In genomic region chr6:139378882-139379341, GRCh38 we compare ENCODE assay signal across 12 cellular contexts. TPM values are rescaled to one million over a fixed set of nuclear protein-coding genes. Genes with fewer than 3 reads are reported as not detected.
DNase-seq lines count a peak whose midpoint lies in the region; ATAC-seq and TF ChIP-seq lines count a peak whose summit lies in the region.
"Had no signal": no experiment of that assay in that cellular context is flagged by ENCODE, and none has a peak within 500 bp of the region (broad histone marks: within the 10 kb centered on the region; RNA-seq: fewer than 3 reads in every experiment).

No MANE protein-coding gene starts in this region.

- peaks cover 5% of the 10 kb centered on the region for H3K36me3 Mint-ChIP-seq in activated CD4-positive, alpha-beta T cell treated with anti-CD3 and anti-CD28 coated beads for 36 hours (ENCODE audit: low read depth)
- peaks cover 5% of the 10 kb centered on the region for H3K36me3 Mint-ChIP-seq in natural killer cell treated with Interleukin-12 subunit alpha and Interleukin-12 subunit beta and Interleukin-15 and Interleukin-18, amount 100 ng/mL, for 72 hours

- peak overlapping the region; percentile 27 for H3K27ac Mint-ChIP-seq in activated CD4-positive, alpha-beta T cell treated with anti-CD3 and anti-CD28 coated beads for 36 hours
- peak overlapping the region; percentile 60 to 96 for H3K27ac Mint-ChIP-seq in natural killer cell treated with Interleukin-12 subunit alpha and Interleukin-12 subunit beta and Interleukin-15 and Interleukin-18, amount 100 ng/mL, for 72 hours

- POLR2A ChIA-PET in activated CD4-positive, alpha-beta T cell treated with anti-CD3 and anti-CD28 coated beads for 36 hours (lab: Charles Lee), result interaction anchor here (0.6 kb wide), 1 partner anchor 386 kb away, joined by 3 read pairs; no protein-coding TSS in a partner anchor

- CTCF ChIA-PET in activated CD4-positive, alpha-beta T cell treated with anti-CD3 and anti-CD28 coated beads for 36 hours (lab: Charles Lee), result interaction anchor here (0.6 to 1.9 kb wide), 4 partner anchors 14 to 435 kb away, joined by 3 to 5 read pairs (median 4); no protein-coding TSS in a partner anchor

- H3K4me1 Mint-ChIP-seq in activated CD4-positive, alpha-beta T cell treated with anti-CD3 and anti-CD28 coated beads for 36 hours, result peaks cover 17% of the 10 kb centered on the region
- peaks cover 45 to 47% of the 10 kb centered on the region in 2 donors for H3K4me1 Mint-ChIP-seq in natural killer cell treated with Interleukin-12 subunit alpha and Interleukin-12 subunit beta and Interleukin-15 and Interleukin-18, amount 100 ng/mL, for 72 hours (ENCODE audit: low read depth in 2 of 2)

- DNase-seq in activated CD4-positive, alpha-beta T cell treated with anti-CD3 and anti-CD28 coated beads for 36 hours, result peak; percentile 42
- DNase-seq in activated CD4-positive, alpha-beta T cell treated with anti-CD3 and anti-CD28 coated beads for 1 hour, result no peak
- DNase-seq in NB4 (ENCODE audit: low read depth) (peak; percentile 90), astrocyte of the spinal cord (ENCODE audit: low read depth, low spot score) (peak; percentile 29), SHP77 treated with DMSO at 0.1 percent for 48 hours (lab: John Stamatoyannopoulos, UW) (no peak)
- peak; percentile 75 for DNase-seq in natural killer cell treated with Interleukin-12 subunit alpha and Interleukin-12 subunit beta and Interleukin-15 and Interleukin-18, amount 100 ng/mL, for 72 hours (ENCODE audit: low spot score)
- DNase-seq: activated naive CD8-positive, alpha-beta T cell treated with anti-CD3 and anti-CD28 coated beads, Interleukin-2, amount 10 ng/mL, durations not matched to agents 7 days and 5 days; DMS 273 treated with DMSO at 0.1 percent for 48 hours; NCI-H2029 treated with DMSO at 0.1 percent for 48 hours had no signal

- in situ Hi-C loops in astrocyte of the spinal cord (cut with HindIII; ENCODE audit: low sequenced_read_pairs), result no loop called here

- intact Hi-C loops in activated CD4-positive, alpha-beta T cell treated with anti-CD3 and anti-CD28 coated beads for 36 hours (cut with DNase I, micrococcal nuclease), result loop anchor here (1.0 to 10.0 kb wide), 5 partner anchors 40 to 1546 kb away; no protein-coding TSS in a partner anchor

- no peak for TF ChIP-seq POLR2A in NB4 (IDR thresholded peaks at IDR 0.05; ENCODE audit: extremely low read depth, insufficient read length)

- no peaks in the 10 kb centered on the region for H3K9me3 Mint-ChIP-seq in activated CD4-positive, alpha-beta T cell treated with anti-CD3 and anti-CD28 coated beads for 36 hours (ENCODE audit: low read depth)
- H3K9me3 Mint-ChIP-seq in natural killer cell treated with Interleukin-12 subunit alpha and Interleukin-12 subunit beta and Interleukin-15 and Interleukin-18, amount 100 ng/mL, for 72 hours, result no peaks in the 10 kb centered on the region

- no peaks in the 10 kb centered on the region for H3K27me3 Mint-ChIP-seq in activated CD4-positive, alpha-beta T cell treated with anti-CD3 and anti-CD28 coated beads for 36 hours
- peaks cover 3 to 9% of the 10 kb centered on the region in 2 donors for H3K27me3 Mint-ChIP-seq in natural killer cell treated with Interleukin-12 subunit alpha and Interleukin-12 subunit beta and Interleukin-15 and Interleukin-18, amount 100 ng/mL, for 72 hours

- TF ChIP-seq CTCF in NB4 (IDR thresholded peaks at IDR 0.05; ENCODE audit: low read depth, low read length) (no peak), astrocyte of the spinal cord (IDR thresholded peaks at IDR 0.05; ENCODE audit: low read depth, low read length) (no peak)

- no peak overlapping the region for H3K4me3 ChIP-seq in NB4 (ENCODE audit: low read depth, low read length)
- no peak overlapping the region for H3K4me3 ChIP-seq in astrocyte of the spinal cord (ENCODE audit: low read depth, low read length)

- no peak for ATAC-seq in activated CD4-positive, alpha-beta T cell treated with anti-CD3 and anti-CD28 coated beads for 36 hours
- ATAC-seq in natural killer cell treated with Interleukin-12 subunit alpha and Interleukin-12 subunit beta and Interleukin-15 and Interleukin-18, amount 100 ng/mL, for 72 hours, result peak; percentile 32 to 53
- ATAC-seq in HG02763 (IDR thresholded peaks at IDR 0.05; ENCODE audit: unreplicated experiment), result no peak
- no peak for ATAC-seq in GM18498 (IDR thresholded peaks at IDR 0.05; ENCODE audit: unreplicated experiment)
- ATAC-seq: activated CD4-positive, CD25-positive, alpha-beta regulatory T cell treated with anti-CD3 and anti-CD28 coated beads, Interleukin-2, amount 50 U/mL, for 24 hours had no signal

- no peak overlapping the region for H3K4me3 Mint-ChIP-seq in activated CD4-positive, alpha-beta T cell treated with anti-CD3 and anti-CD28 coated beads for 36 hours
- peak overlapping the region; percentile 56 for H3K4me3 Mint-ChIP-seq in natural killer cell treated with Interleukin-12 subunit alpha and Interleukin-12 subunit beta and Interleukin-15 and Interleukin-18, amount 100 ng/mL, for 72 hours
- H3K4me3 Mint-ChIP-seq: activated naive CD8-positive, alpha-beta T cell treated with anti-CD3 and anti-CD28 coated beads, Interleukin-2, amount 10 ng/mL, durations not matched to agents 7 days and 5 days had no signal

RNA-seq across cellular contexts. Expression of gene CITED2, which starts 4.5 kb away (rescaled TPM):
- total RNA-seq in activated CD4-positive, alpha-beta T cell treated with anti-CD3 and anti-CD28 coated beads for 36 hours, result 10 to 100 TPM; 45.1 to 58.1 TPM
- 10 to 100 TPM; 39.0 to 53.5 TPM for total RNA-seq in natural killer cell treated with Interleukin-12 subunit alpha and Interleukin-12 subunit beta and Interleukin-15 and Interleukin-18, amount 100 ng/mL, for 72 hours

Comparison
In these comparisons a context has a peak if more than half of its experiments do, and no peak if none do; other contexts are left out.
1. DNase-seq: peak in activated CD4-positive, alpha-beta T cell treated with anti-CD3 and anti-CD28 coated beads for 36 hours (single experiment), NB4 (single experiment), astrocyte of the spinal cord (single experiment) and natural killer cell treated with Interleukin-12 subunit alpha and Interleukin-12 subunit beta and Interleukin-15 and Interleukin-18, amount 100 ng/mL, for 72 hours (single experiment); none in activated CD4-positive, alpha-beta T cell treated with anti-CD3 and anti-CD28 coated beads for 1 hour (single experiment) and SHP77 treated with DMSO at 0.1 percent for 48 hours (single experiment).
2. ATAC-seq: peak in natural killer cell treated with Interleukin-12 subunit alpha and Interleukin-12 subunit beta and Interleukin-15 and Interleukin-18, amount 100 ng/mL, for 72 hours (2 of 2); none in activated CD4-positive, alpha-beta T cell treated with anti-CD3 and anti-CD28 coated beads for 36 hours (single experiment), HG02763 (single experiment) and GM18498 (single experiment).